Comparison of ENCODE assay signal across 1 cellular context in genomic region chr17:79019631-79020584, GRCh38.
TF ChIP-seq lines count a peak whose summit lies in the region.

No MANE protein-coding gene starts in this region.

TF ChIP-seq in K562, 482 proteins besides CTCF, POLR2A, EP300 and RAD21:
- no peak for TF ChIP-seq ZC3H4 (CRISPR knock-in tag; IDR thresholded peaks at IDR 0.05; ENCODE audit: borderline replicate concordance)
- no peak for TF ChIP-seq ATF3 (IDR thresholded peaks at IDR 0.05)
- TF ChIP-seq ATF3 (CRISPR knock-in tag; conservative IDR thresholded peaks at IDR 0.05) = no peak
- TF ChIP-seq EP400 (IDR thresholded peaks at IDR 0.05) = no peak
- no peak for TF ChIP-seq FOS (IDR thresholded peaks at IDR 0.05; ENCODE audit: extremely low read depth, insufficient read length)
- TF ChIP-seq MITF (IDR thresholded peaks at IDR 0.05) = no peak
- TF ChIP-seq JUN (IDR thresholded peaks at IDR 0.05; ENCODE audit: borderline replicate concordance, low read depth, low read length) = no peak
- no peak for TF ChIP-seq JUN (CRISPR knock-in tag; IDR thresholded peaks at IDR 0.05; ENCODE audit: borderline replicate concordance)
- TF ChIP-seq BDP1 (IDR thresholded peaks at IDR 0.05; ENCODE audit: insufficient read depth, insufficient read length) = no peak
- 0 out of 2 replicates have a peak, but pooled peaks have one; percentile 4 for TF ChIP-seq MAFF (IDR thresholded peaks at IDR 0.05; ENCODE audit: low read length)
- no peak for TF ChIP-seq CXXC5 (CRISPR knock-in tag; IDR thresholded peaks at IDR 0.05)
- no peak for TF ChIP-seq E4F1 (CRISPR knock-in tag; IDR thresholded peaks at IDR 0.05; ENCODE audit: borderline replicate concordance)
- peak; percentile 22; the same call in 1 of the 2 replicates for TF ChIP-seq SMC3 (conservative IDR thresholded peaks at IDR 0.05; ENCODE audit: insufficient read depth, low read depth, low read length)
- no peak for TF ChIP-seq MXD1 (CRISPR knock-in tag; IDR thresholded peaks at IDR 0.05; ENCODE audit: borderline replicate concordance, poor library complexity, severe bottlenecking)
- TF ChIP-seq KHSRP (IDR thresholded peaks at IDR 0.05) = no peak
- TF ChIP-seq RNF2 (IDR thresholded peaks at IDR 0.05) = no peak
- no peak for TF ChIP-seq TEAD2 (tag; IDR thresholded peaks at IDR 0.05)
- TF ChIP-seq DEAF1 (CRISPR knock-in tag; IDR thresholded peaks at IDR 0.05) = peak; percentile 32; the same call in 1 of the 2 replicates
- 0 out of 4 replicates have a peak, but pooled peaks of 1 of the 2 experiments have one; percentile 21 for TF ChIP-seq FOXA3 (CRISPR knock-in tag; conservative IDR thresholded peaks at IDR 0.05 in 1 of 2, IDR thresholded peaks at IDR 0.05 in 1 of 2)
- no peak for TF ChIP-seq SMAD4 (CRISPR knock-in tag; conservative IDR thresholded peaks at IDR 0.05)
- peak; percentile 98 for TF ChIP-seq ZNF24 (IDR thresholded peaks at IDR 0.05)
- TF ChIP-seq KDM5B (IDR thresholded peaks at IDR 0.05; ENCODE audit: insufficient replicate concordance, low read depth, low read length) = no peak
TF ChIP-seq in K562: peak in this region for 5.
